In genomic region chr4:146291313-146291712, GRCh38 we compare ENCODE assay signal across 15 cellular contexts.
"Had no signal": no experiment of that assay in that cellular context is flagged by ENCODE, and none has a peak within 500 bp of the region (broad histone marks: within the 10 kb centered on the region; RNA-seq: fewer than 3 reads in every experiment).

No MANE protein-coding gene starts in this region.

- H3K4me3 Mint-ChIP-seq: activated CD4-positive, alpha-beta memory T cell treated with anti-CD3 and anti-CD28 coated beads for 36 hours; activated naive CD8-positive, alpha-beta T cell; nephron had no signal

- H3K27ac ChIP-seq: coronary artery had no signal

- DNase-seq: activated CD4-positive, alpha-beta memory T cell treated with anti-CD3 and anti-CD28 coated beads for 36 hours; activated CD4-positive, alpha-beta T cell treated with anti-CD3 and anti-CD28 coated beads for 4 hours; caudate nucleus; midbrain; nucleus accumbens; posterior cingulate gyrus; retina; stimulated activated CD4-positive, alpha-beta T cell treated with anti-CD3 and anti-CD28 coated beads, Interleukin-12 subunit alpha, Interleukin-12 subunit beta, amount 100 ng/mL, for 4 hours; stimulated activated CD4-positive, alpha-beta T cell treated with anti-CD3 and anti-CD28 coated beads, Interleukin-1b, Interleukin-23, amount 100 ng/mL, for 48 hours; stimulated activated CD8-positive, alpha-beta memory T cell treated with anti-CD3 and anti-CD28 coated beads, Interleukin-4, amount 100 ng/mL, for 48 hours; stimulated activated naive CD4-positive, alpha-beta T cell had no signal

- H3K9me3 Mint-ChIP-seq: activated CD4-positive, alpha-beta memory T cell treated with anti-CD3 and anti-CD28 coated beads for 36 hours; nephron had no signal

- H3K27ac Mint-ChIP-seq: activated CD4-positive, alpha-beta memory T cell treated with anti-CD3 and anti-CD28 coated beads for 36 hours; activated naive CD8-positive, alpha-beta T cell; nephron had no signal

- H3K4me3 ChIP-seq: coronary artery had no signal

- ATAC-seq: esophagus mucosa had no signal

- H3K27me3 Mint-ChIP-seq: activated CD4-positive, alpha-beta memory T cell treated with anti-CD3 and anti-CD28 coated beads for 36 hours; activated naive CD8-positive, alpha-beta T cell had no signal

- H3K4me1 Mint-ChIP-seq: nephron had no signal
